In the genomic region with DNA sequence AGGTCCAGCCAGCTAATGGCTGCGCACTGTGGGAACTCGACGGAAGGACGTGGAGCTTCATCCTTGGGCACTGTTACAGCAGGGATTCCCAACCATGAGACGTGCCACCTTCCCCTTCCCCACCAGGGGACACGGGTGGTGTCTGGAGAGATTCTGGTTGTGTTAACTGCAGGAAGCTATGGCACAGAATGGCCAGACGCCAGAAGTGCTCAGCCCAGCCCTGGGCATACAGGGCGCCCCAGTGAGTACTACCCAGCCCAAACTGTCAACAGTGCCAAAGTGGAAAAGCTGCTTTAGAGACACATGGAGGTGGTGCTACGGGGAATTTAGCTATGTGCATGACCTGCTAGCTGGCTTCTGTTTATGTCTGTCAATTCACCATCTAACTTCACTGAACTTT, we compare ENCODE assay signal across 25 cellular contexts. TPM values are rescaled to one million over a fixed set of nuclear protein-coding genes. Genes with fewer than 3 reads are reported as not detected.
A peak's percentile ranks its signal among the peaks of the same experiment; 100 is the strongest.
DNase-seq lines count a peak whose midpoint lies in the region; ATAC-seq and TF ChIP-seq lines count a peak whose summit lies in the region.
"Had no signal": no experiment of that assay in that cellular context is flagged by ENCODE, and none has a peak within 500 bp of the region (broad histone marks: within the 10 kb centered on the region; RNA-seq: fewer than 3 reads in every experiment).

No MANE protein-coding gene starts in this region.

- H3K27ac Mint-ChIP-seq in nephron progenitor cell, result peak overlapping the region; percentile 55
- no peak overlapping the region for H3K27ac Mint-ChIP-seq in CD8-positive, alpha-beta T cell
- H3K27ac Mint-ChIP-seq: CD4-positive, alpha-beta T cell had no signal

- BruUV-seq in A673 (replicated peaks; lab: Mats Ljungman, UMichigan), result TSS peak; percentile 48
- TSS peak; percentile 54 for BruUV-seq in Panc1 (replicated peaks; lab: Mats Ljungman, UMichigan)

- H3K9me3 ChIP-seq in A673 (ENCODE audit: low read depth, low read length, poor library complexity, severe bottlenecking) (no peaks in the 10 kb centered on the region), Panc1 (ENCODE audit: control insufficient read depth, insufficient read depth, low read depth, low read length) (no peaks in the 10 kb centered on the region), GM23248 (ENCODE audit: low read depth) (no peaks in the 10 kb centered on the region)
- no peaks in the 10 kb centered on the region for H3K9me3 ChIP-seq in CD8-positive, alpha-beta T cell (ENCODE audit: low read length)
- H3K9me3 ChIP-seq: Caco-2 had no signal

- ATAC-seq in Panc1 (no peak), left colon (peak; percentile 47), GM18498 (IDR thresholded peaks at IDR 0.05; ENCODE audit: unreplicated experiment) (no peak)
- no peak for ATAC-seq in CD8-positive, alpha-beta T cell

- H3K36me3 ChIP-seq in A673 (ENCODE audit: insufficient read depth, low read length, poor library complexity, severe bottlenecking), result no peaks in the 10 kb centered on the region
- no peaks in the 10 kb centered on the region for H3K36me3 ChIP-seq in Panc1 (ENCODE audit: control insufficient read depth, insufficient read depth, low read length)
- 0 out of 2 replicates have a peak, but pooled peaks cover 5% of the 10 kb centered on the region for H3K36me3 ChIP-seq in GM23248 (ENCODE audit: low read depth)
- H3K36me3 ChIP-seq in CD8-positive, alpha-beta T cell (ENCODE audit: insufficient read depth, low read length), result peaks cover 4% of the 10 kb centered on the region

- H3K4me2 ChIP-seq in GM23248 (ENCODE audit: unreplicated experiment), result no peak overlapping the region
- H3K4me2 ChIP-seq: BLaER1 treated with 17β-estradiol and CSF1 and Interleukin-3, amounts not matched to agents 10 nM and 100 nM had no signal

- TF ChIP-seq CTCF in A673 (conservative IDR thresholded peaks at IDR 0.05; ENCODE audit: low read depth, low read length), result no peak
- no peak for TF ChIP-seq CTCF in Panc1 (IDR thresholded peaks at IDR 0.05)
- TF ChIP-seq CTCF in nephron progenitor cell (IDR thresholded peaks at IDR 0.05), result no peak
- no peak for TF ChIP-seq CTCF in CD8-positive, alpha-beta T cell (IDR thresholded peaks at IDR 0.05)

- H2AFZ ChIP-seq in GM23248, result no peak overlapping the region

- peaks cover 13% of the 10 kb centered on the region for H3K9me3 Mint-ChIP-seq in nephron progenitor cell
- H3K9me3 Mint-ChIP-seq in CD8-positive, alpha-beta T cell, result no peaks in the 10 kb centered on the region
- H3K9me3 Mint-ChIP-seq: CD4-positive, alpha-beta T cell had no signal

- H3F3A ChIP-seq in GM23248 (ENCODE audit: insufficient read depth), result peaks cover 8% of the 10 kb centered on the region; the same call in 1 of the 2 replicates

- WGBS in GM23248 (ENCODE audit: low coverage in 1 of 2, low lambda C conversion rate in 2 of 2, missing lambda C conversion rate in 2 of 2), 2 experiments, result 87 to 92% methylated on average over 9 of the region's 9 CpGs

- no peaks in the 10 kb centered on the region for H3K4me1 ChIP-seq in A673 (ENCODE audit: insufficient read depth, low read length, poor library complexity, severe bottlenecking)
- H3K4me1 ChIP-seq in Panc1 (ENCODE audit: control insufficient read depth, insufficient read depth, low read length), result no peaks in the 10 kb centered on the region
- H3K4me1 ChIP-seq in GM23248 (ENCODE audit: insufficient read depth), result peaks cover 6% of the 10 kb centered on the region; the same call in 1 of the 2 replicates
- H3K4me1 ChIP-seq in CD8-positive, alpha-beta T cell (ENCODE audit: insufficient read depth, low read length), result no peaks in the 10 kb centered on the region
- H3K4me1 ChIP-seq: Caco-2 had no signal

- H4K20me1 ChIP-seq in GM23248 (ENCODE audit: insufficient read depth), result no peaks in the 10 kb centered on the region

- H3K9me2 ChIP-seq in GM23248 (ENCODE audit: insufficient read depth), result no peaks in the 10 kb centered on the region

- H3K27me3 Mint-ChIP-seq in nephron progenitor cell (ENCODE audit: low read depth, poor library complexity), result peaks cover 7% of the 10 kb centered on the region
- H3K27me3 Mint-ChIP-seq in CD8-positive, alpha-beta T cell (ENCODE audit: low read depth), result no peaks in the 10 kb centered on the region
- H3K27me3 Mint-ChIP-seq: CD4-positive, alpha-beta T cell had no signal

- H3K4me3 ChIP-seq in A673 (ENCODE audit: low read depth, low read length, poor library complexity, severe bottlenecking), result no peak overlapping the region
- H3K4me3 ChIP-seq in Panc1 (ENCODE audit: low read depth in 2 of 2, low read length in 2 of 2), result no peak overlapping the region
- no peak overlapping the region for H3K4me3 ChIP-seq in GM23248
- H3K4me3 ChIP-seq in CD8-positive, alpha-beta T cell (ENCODE audit: low read depth, low read length), result no peak overlapping the region
- H3K4me3 ChIP-seq: BLaER1 treated with 17β-estradiol and CSF1 and Interleukin-3, amounts not matched to agents 10 nM and 100 nM had no signal

- peaks cover 13% of the 10 kb centered on the region for H3K4me1 Mint-ChIP-seq in nephron progenitor cell
- H3K4me1 Mint-ChIP-seq in CD8-positive, alpha-beta T cell (ENCODE audit: low read depth), result peaks cover 13% of the 10 kb centered on the region

- H3K79me2 ChIP-seq in GM23248 (ENCODE audit: insufficient read depth), result no peaks in the 10 kb centered on the region

- POLR2A ChIA-PET in A673 (lab: Charles Lee; ENCODE audit: low non-redundant PET), result no interaction called here
- POLR2A ChIA-PET in Panc1 (lab: Charles Lee), result no interaction called here
- POLR2A ChIA-PET in CD8-positive, alpha-beta T cell (lab: Charles Lee), result interaction anchor here (0.7 kb wide), 1 partner anchor 415 kb away, joined by 3 read pairs; no protein-coding TSS in a partner anchor

- H3K36me3 Mint-ChIP-seq in nephron progenitor cell (ENCODE audit: low read depth), result peaks cover 55% of the 10 kb centered on the region
- peaks cover 59% of the 10 kb centered on the region for H3K36me3 Mint-ChIP-seq in CD8-positive, alpha-beta T cell

- intact Hi-C loops in A673 (cut with micrococcal nuclease; ENCODE audit: unreplicated experiment), result loop anchor here (10.0 kb wide), 1 partner anchor 133 kb away; no protein-coding TSS in a partner anchor
- intact Hi-C loops in Panc1 (cut with micrococcal nuclease; ENCODE audit: unreplicated experiment), result loop anchor here (10.0 kb wide), 1 partner anchor 233 kb away; no protein-coding TSS in a partner anchor
- intact Hi-C loops in left colon (cut with DNase I, micrococcal nuclease), result no loop called here
- intact Hi-C loops in CD8-positive, alpha-beta T cell (cut with DNase I, micrococcal nuclease), result no loop called here

- H3K9ac ChIP-seq in GM23248, result no peak overlapping the region
- H3K9ac ChIP-seq: BLaER1 treated with 17β-estradiol and CSF1 and Interleukin-3, amounts not matched to agents 10 nM and 100 nM had no signal

- in situ Hi-C loops in Panc1 (cut with HindIII; ENCODE audit: low pct_unique_long_range_greater_than_20kb, low sequenced_read_pairs) (no loop called here), GM23248 (cut with MboI) (no loop called here)

- H3K27me3 ChIP-seq in A673 (replicated peaks; ENCODE audit: insufficient read depth, low read depth, low read length, poor library complexity) (no peaks in the 10 kb centered on the region), Panc1 (ENCODE audit: control insufficient read depth, insufficient read depth, low read length) (no peaks in the 10 kb centered on the region), GM23248 (replicated peaks; ENCODE audit: insufficient read depth) (no peaks in the 10 kb centered on the region)
- H3K27me3 ChIP-seq in CD8-positive, alpha-beta T cell (ENCODE audit: insufficient read depth, low read length), result no peaks in the 10 kb centered on the region
- H3K27me3 ChIP-seq: BLaER1 treated with 17β-estradiol and CSF1 and Interleukin-3, amounts not matched to agents 10 nM and 100 nM had no signal

- DNase-seq in A673 (ENCODE audit: low spot score), result no peak
- DNase-seq in Panc1 (ENCODE audit: low read depth, low spot score), result no peak
- DNase-seq in left colon, result peak in 1 of 2 donors; percentile 53
- DNase-seq in nephron progenitor cell, result no peak
- no peak for DNase-seq in GM23248
- DNase-seq in HPDE6-E6E7 (ENCODE audit: extremely low spot score), result no peak
- DNase-seq in CD8-positive, alpha-beta T cell, result no peak
- DNase-seq: AML-193; Caco-2; CD4-positive, alpha-beta T cell; DMS79; EL; GDM1; H7; IMR-90; KG1; MM.1S; NCI-H2029 treated with DMSO at 0.1 percent for 48 hours; NCI-H446 treated with DMSO at 0.1 percent for 48 hours; NCI-H526; NCI-H82; NK-92 treated with Interleukin-12 subunit alpha and Interleukin-12 subunit beta, amount 100 ng/mL, for 24 hours; SHP77 had no signal

- CTCF ChIA-PET in A673 (lab: Charles Lee), result interaction anchor here (1.3 to 1.4 kb wide), 2 partner anchors 166 to 231 kb away, joined by 3 to 5 read pairs; no protein-coding TSS in a partner anchor
- CTCF ChIA-PET in Panc1 (lab: Charles Lee), result interaction anchor here (0.5 kb wide), 2 partner anchors 187 to 428 kb away, joined by 3 to 4 read pairs; no protein-coding TSS in a partner anchor
- CTCF ChIA-PET in CD8-positive, alpha-beta T cell (lab: Charles Lee), result interaction anchor here (1.2 to 2.7 kb wide), 3 partner anchors 13 to 231 kb away, joined by 3 to 23 read pairs (median 4); no protein-coding TSS in a partner anchor

- no peak overlapping the region for H3K4me3 Mint-ChIP-seq in nephron progenitor cell
- H3K4me3 Mint-ChIP-seq in CD8-positive, alpha-beta T cell, result no peak overlapping the region
- H3K4me3 Mint-ChIP-seq: CD4-positive, alpha-beta T cell had no signal

- H3K27ac ChIP-seq in A673 (ENCODE audit: low read depth, low read length, poor library complexity, severe bottlenecking) (no peak overlapping the region), Panc1 (ENCODE audit: low read length) (no peak overlapping the region), GM23248 (no peak overlapping the region)
- no peak overlapping the region for H3K27ac ChIP-seq in CD8-positive, alpha-beta T cell (ENCODE audit: low read depth, low read length)
- H3K27ac ChIP-seq: BLaER1 treated with 17β-estradiol and CSF1 and Interleukin-3, amounts not matched to agents 10 nM and 100 nM had no signal

RNA-seq across cellular contexts. Expression of a gene that starts 32.8 kb away (rescaled TPM):
- 14.3 and 18.9 TPM in 2 replicates for total RNA-seq in A673 (2021)
- total RNA-seq in Panc1 (2021; ENCODE audit: unreplicated experiment), result 15.4 TPM
- polyA plus RNA-seq in Panc1 (2012; ENCODE audit: insufficient read length), result 23.5 TPM
- total RNA-seq in left colon, result 10 to 100 TPM; 25.9 to 29.7 TPM
- 33.8 and 48.4 TPM in 2 replicates for total RNA-seq in GM23248 (2014; rRNA removed; shearing (Covaris generic))
- 24.7 and 25.1 TPM in 2 replicates for polyA plus RNA-seq in GM23248 (2016; fragmentation: Nextera tagmentation; extraction: Ambion mirVana)
- 1 to 10 TPM; 5.3 to 5.8 TPM for total RNA-seq in CD8-positive, alpha-beta T cell

RNA-seq across cellular contexts. Expression of a gene that starts 32.8 kb away (rescaled TPM):
- total RNA-seq in A673 (2021), result 22.4 and 22.9 TPM in 2 replicates
- total RNA-seq in Panc1 (2021; ENCODE audit: unreplicated experiment), result 10.8 TPM
- 4.2 TPM for polyA plus RNA-seq in Panc1 (2012; ENCODE audit: insufficient read length)
- total RNA-seq in left colon, result 10 to 100 TPM; 14.3 to 16.4 TPM
- 12.0 and 12.5 TPM in 2 replicates for total RNA-seq in GM23248 (2014; rRNA removed; shearing (Covaris generic))
- polyA plus RNA-seq in GM23248 (2016; fragmentation: Nextera tagmentation; extraction: Ambion mirVana), result 4.1 and 4.4 TPM in 2 replicates
- 10 to 100 TPM; 34.9 to 44.2 TPM for total RNA-seq in CD8-positive, alpha-beta T cell

Comparison
In these comparisons a context has a peak if more than half of its experiments do, and no peak if none do; other contexts are left out.
1. intact Hi-C loops: an anchor here in A673 (10.0 kb wide) and Panc1 (10.0 kb wide); none called in left colon and CD8-positive, alpha-beta T cell.